Comparison of ENCODE assay signal across 15 cellular contexts in the genomic region with DNA sequence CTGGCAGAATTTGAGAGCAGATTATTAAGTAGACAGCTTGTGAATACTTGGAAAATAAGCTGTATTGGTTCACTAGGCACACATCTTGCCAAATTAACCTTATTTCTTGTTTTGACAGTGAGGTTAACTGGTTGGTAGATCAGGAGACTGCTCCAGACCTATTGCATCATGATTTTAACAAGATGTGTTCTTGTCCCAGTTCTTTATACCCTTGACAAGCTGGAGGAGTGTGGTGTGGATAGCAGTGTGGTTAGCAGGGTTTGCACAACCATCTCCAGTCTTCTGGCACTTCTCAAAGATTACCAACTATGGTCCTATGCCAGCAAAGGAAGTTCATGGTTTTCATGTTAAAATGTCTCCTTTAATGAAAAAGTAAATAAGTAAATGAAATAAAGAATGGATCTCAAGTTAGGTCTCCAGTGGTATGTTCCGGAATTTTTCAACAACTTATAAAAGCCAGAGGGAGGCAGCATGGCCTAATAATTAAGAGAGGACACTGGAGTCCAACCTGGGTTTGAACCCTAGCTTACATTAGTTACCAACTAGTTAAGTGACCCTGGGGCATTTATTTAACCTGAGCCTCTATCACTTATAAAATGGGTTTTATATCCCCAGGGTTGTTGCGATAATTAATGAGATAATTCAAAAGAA. TPM values are rescaled to one million over a fixed set of nuclear protein-coding genes. Genes with fewer than 3 reads are reported as not detected.
A peak's percentile ranks its signal among the peaks of the same experiment; 100 is the strongest.
DNase-seq lines count a peak whose midpoint lies in the region; ATAC-seq and TF ChIP-seq lines count a peak whose summit lies in the region.
"Had no signal": no experiment of that assay in that cellular context is flagged by ENCODE, and none has a peak within 500 bp of the region (broad histone marks: within the 10 kb centered on the region; RNA-seq: fewer than 3 reads in every experiment).

No MANE protein-coding gene starts in this region.

- POLR2A ChIA-PET in MCF 10A (lab: Yijun Ruan, JAX), result interaction anchor here (0.8 kb wide), 1 partner anchor 68 kb away, joined by 3 read pairs; no protein-coding TSS in a partner anchor

- peak overlapping the region in 1 of 2 donors; percentile 9 for H3K27ac ChIP-seq in breast epithelium
- peak overlapping the region; percentile 12 for H3K27ac ChIP-seq in upper lobe of right lung
- H3K27ac ChIP-seq in coronary artery, result no peak overlapping the region

- no peaks in the 10 kb centered on the region for H3K36me3 Mint-ChIP-seq in MCF 10A (ENCODE audit: insufficient read depth, unreplicated experiment)
- H3K36me3 Mint-ChIP-seq: CD14-positive monocyte had no signal

- CTCF ChIA-PET in MCF 10A (lab: Yijun Ruan, JAX), result interaction anchor here (0.7 to 3.4 kb wide), 5 partner anchors 20 to 709 kb away, joined by 3 to 32 read pairs (median 3); no protein-coding TSS in a partner anchor

- H3K9me3 Mint-ChIP-seq in MCF 10A (ENCODE audit: unreplicated experiment), result no peaks in the 10 kb centered on the region
- H3K9me3 Mint-ChIP-seq: activated T-helper 2 cell treated with anti-CD3 and anti-CD28 coated beads, Interferon-gamma antibody, Interleukin-2, Interleukin-4, amounts not matched to agents 10 μg/mL and 5 μg/mL and 100 μg/mL, durations not matched to agents 14 hours and 24 hours and 36 hours; CD14-positive monocyte had no signal

- H3K4me1 ChIP-seq in breast epithelium (no peaks in the 10 kb centered on the region), upper lobe of right lung (no peaks in the 10 kb centered on the region)

- no peaks in the 10 kb centered on the region for H3K36me3 ChIP-seq in breast epithelium
- H3K36me3 ChIP-seq in upper lobe of right lung, result no peaks in the 10 kb centered on the region

- TF ChIP-seq POLR2A in breast epithelium (IDR thresholded peaks at IDR 0.05), result no peak

- intact Hi-C loops in MCF 10A (cut with micrococcal nuclease) (no loop called here), breast epithelium (cut with DNase I; ENCODE audit: low total_unique reads) (no loop called here), left ventricle myocardium superior (cut with micrococcal nuclease) (loop anchor here (10.0 kb wide), 2 partner anchors 205 to 555 kb away; no protein-coding TSS in a partner anchor), upper lobe of right lung (cut with DNase I) (no loop called here)

- DNase-seq in MCF 10A (ENCODE audit: unreplicated experiment) (peak; percentile 27), breast epithelium (ENCODE audit: low spot score in 2 of 2) (no peak), amniotic epithelial cell (ENCODE audit: low read depth) (peak; percentile 99), left ventricle myocardium superior (no peak), upper lobe of right lung (no peak), islet precursor cell (no peak), coronary artery (ENCODE audit: low spot score) (no peak)
- DNase-seq: activated CD4-positive, CD25-positive, alpha-beta regulatory T cell; GOT3; MM.1S; nucleus accumbens had no signal

- TF ChIP-seq CTCF in MCF 10A (IDR thresholded peaks at IDR 0.05; ENCODE audit: unreplicated experiment) (peak; percentile 9), breast epithelium (IDR thresholded peaks at IDR 0.05) (peak in 1 of 3 donors; percentile 9), upper lobe of right lung (IDR thresholded peaks at IDR 0.05) (no peak), coronary artery (IDR thresholded peaks at IDR 0.05) (no peak)

- H3K27me3 Mint-ChIP-seq in MCF 10A (ENCODE audit: insufficient read depth, unreplicated experiment), result peaks cover 71% of the 10 kb centered on the region

- no peaks in the 10 kb centered on the region for H3K27me3 ChIP-seq in breast epithelium
- H3K27me3 ChIP-seq in upper lobe of right lung, result no peaks in the 10 kb centered on the region

- H3K4me3 Mint-ChIP-seq in MCF 10A (ENCODE audit: unreplicated experiment), result no peak overlapping the region
- H3K4me3 Mint-ChIP-seq: CD14-positive monocyte had no signal

- H3K9me3 ChIP-seq in breast epithelium (no peaks in the 10 kb centered on the region), upper lobe of right lung (no peaks in the 10 kb centered on the region)

- no peaks in the 10 kb centered on the region for H3K4me1 Mint-ChIP-seq in MCF 10A (ENCODE audit: insufficient read depth, unreplicated experiment)

- H3K27ac Mint-ChIP-seq in MCF 10A (ENCODE audit: low read depth, unreplicated experiment), result no peak overlapping the region
- H3K27ac Mint-ChIP-seq: activated T-helper 2 cell treated with anti-CD3 and anti-CD28 coated beads, Interferon-gamma antibody, Interleukin-2, Interleukin-4, amounts not matched to agents 10 μg/mL and 5 μg/mL and 100 μg/mL, durations not matched to agents 14 hours and 24 hours and 36 hours; CD14-positive monocyte had no signal

- BruUV-seq in MCF 10A (replicated peaks; lab: Mats Ljungman, UMichigan), result no TSS peak

- ATAC-seq in left ventricle myocardium superior (peak; percentile 73), upper lobe of right lung (peak; percentile 85), GM18519 (IDR thresholded peaks at IDR 0.05; ENCODE audit: low FRiP score, unreplicated experiment) (no peak)
- ATAC-seq: Panc1 had no signal

- no peak overlapping the region for H3K4me3 ChIP-seq in breast epithelium
- H3K4me3 ChIP-seq in upper lobe of right lung, result no peak overlapping the region
- H3K4me3 ChIP-seq in coronary artery, result no peak overlapping the region

RNA-seq across cellular contexts. Expression of gene DDX20, which starts 34.1 kb away (rescaled TPM):
- total RNA-seq in MCF 10A (2022) (14.8 and 16.8 TPM in 2 replicates), breast epithelium (10 to 100 TPM; 14.1 to 28.0 (median 25.9) TPM), left ventricle myocardium superior (7.1 TPM), upper lobe of right lung (10.9 TPM)

RNA-seq across cellular contexts. Expression of gene INKA2, which starts 50.6 kb away (rescaled TPM):
- total RNA-seq in MCF 10A (2022) (3.5 and 6.6 TPM in 2 replicates), breast epithelium (1 to 10 TPM; 3.0 to 4.6 (median 3.8) TPM), left ventricle myocardium superior (23.1 TPM), upper lobe of right lung (13.3 TPM)

Comparison
In these comparisons a context has a peak if more than half of its experiments do, and no peak if none do; other contexts are left out.
1. DNase-seq: peak in MCF 10A (single experiment) and amniotic epithelial cell (single experiment); none in breast epithelium (0 of 2), left ventricle myocardium superior (single experiment), upper lobe of right lung (single experiment), islet precursor cell (single experiment) and coronary artery (single experiment).